Comparison of ENCODE assay signal across 2 cellular contexts in genomic region chr1:55038552-55038838, GRCh38.
TF ChIP-seq lines count a peak whose summit lies in the region.

No MANE protein-coding gene starts in this region.

TF ChIP-seq in GM23338, 12 proteins besides CTCF, POLR2A, EP300 and RAD21:
- TF ChIP-seq ZNF462 (CRISPR knock-in tag; IDR thresholded peaks at IDR 0.05) (no peak), ZNF331 (CRISPR knock-in tag; IDR thresholded peaks at IDR 0.05; ENCODE audit: low read depth) (no peak), ETS1 (IDR thresholded peaks at IDR 0.05) (no peak), STAT1 (IDR thresholded peaks at IDR 0.05; ENCODE audit: unreplicated experiment) (no peak), JUNB (IDR thresholded peaks at IDR 0.05; ENCODE audit: unreplicated experiment) (no peak), EZH2 (IDR thresholded peaks at IDR 0.05; ENCODE audit: low read depth, unreplicated experiment) (no peak), POLR2AphosphoS5 (IDR thresholded peaks at IDR 0.05; ENCODE audit: low read depth) (no peak)

TF ChIP-seq in H1, 55 proteins besides CTCF, POLR2A, EP300 and RAD21:
- TF ChIP-seq SP4 (IDR thresholded peaks at IDR 0.05; ENCODE audit: low read length) (no peak), KDM5A (IDR thresholded peaks at IDR 0.05; ENCODE audit: low read length) (no peak), YY1 (IDR thresholded peaks at IDR 0.05; ENCODE audit: low read depth, low read length) (no peak), CREB1 (IDR thresholded peaks at IDR 0.05) (no peak), MAX (IDR thresholded peaks at IDR 0.05) (no peak), BRCA1 (IDR thresholded peaks at IDR 0.05; ENCODE audit: low read depth, low read length) (no peak), ASH2L (IDR thresholded peaks at IDR 0.05; ENCODE audit: low read length) (no peak), CHD7 (IDR thresholded peaks at IDR 0.05; ENCODE audit: insufficient replicate concordance, low read length) (no peak), NANOG (IDR thresholded peaks at IDR 0.05; ENCODE audit: insufficient read depth, low read depth, low read length, poor library complexity, severe bottlenecking) (no peak), TBP (IDR thresholded peaks at IDR 0.05; ENCODE audit: low read depth, low read length) (no peak)
